Comparison of ENCODE assay signal across 14 cellular contexts in the genomic region with DNA sequence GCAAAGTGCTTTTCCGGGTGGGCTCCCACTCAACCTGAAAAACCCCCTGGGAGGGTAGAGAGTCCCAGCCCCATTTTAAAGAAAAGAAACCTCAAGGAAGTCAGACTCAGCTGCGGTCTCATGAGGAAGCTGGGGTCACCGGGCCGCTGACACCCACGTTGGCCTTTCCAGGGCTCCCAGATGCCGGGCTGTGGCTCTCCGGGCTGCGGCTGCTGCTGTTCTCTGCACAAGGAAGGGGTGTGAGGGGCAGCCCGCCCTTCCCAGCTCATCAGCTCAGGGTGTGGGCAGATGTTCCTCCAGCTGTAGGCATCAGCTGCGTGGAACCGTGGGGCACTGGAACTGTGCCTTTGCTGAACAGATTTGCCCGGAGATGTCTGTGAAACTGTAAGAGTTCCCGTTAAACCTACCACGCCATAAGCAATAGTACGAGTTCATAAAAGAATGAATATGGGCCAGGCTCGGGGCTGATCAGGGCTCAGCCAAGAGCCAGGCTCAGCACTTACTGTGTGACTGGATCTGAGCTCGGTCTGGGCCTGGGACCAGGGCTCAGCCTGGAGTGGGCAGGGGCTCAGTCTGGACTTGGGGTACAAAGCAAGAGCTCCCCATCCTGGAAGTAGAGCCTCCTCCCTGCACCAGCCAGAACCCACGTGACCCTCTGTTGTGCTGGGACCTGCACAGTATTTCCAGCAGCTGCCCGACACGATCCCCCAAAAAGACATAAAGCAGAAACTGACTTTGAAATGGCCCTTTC.
DNase-seq lines count a peak whose midpoint lies in the region; ATAC-seq lines count a peak whose summit lies in the region.
"Had no signal": no experiment of that assay in that cellular context is flagged by ENCODE, and none has a peak within 500 bp of the region (broad histone marks: within the 10 kb centered on the region; RNA-seq: fewer than 3 reads in every experiment).

No MANE protein-coding gene starts in this region.

- H2BK12ac ChIP-seq in neuronal stem cell (ENCODE audit: low read length) = no peak overlapping the region

- H4K8ac ChIP-seq in neuronal stem cell (ENCODE audit: low read depth, low read length) = no peak overlapping the region

- no peak overlapping the region for H2BK15ac ChIP-seq in neuronal stem cell (ENCODE audit: low read length)

- H3K36me3 ChIP-seq in neuronal stem cell (replicated peaks in 1 of 2; ENCODE audit: control insufficient read depth in 2 of 2, insufficient read depth in 2 of 2, low read length in 2 of 2) = no peaks in the 10 kb centered on the region

- H3K4ac ChIP-seq in neuronal stem cell (ENCODE audit: low read length) = no peak overlapping the region

- H2AFZ ChIP-seq in neuronal stem cell (ENCODE audit: low read length) = no peak overlapping the region
- H2AFZ ChIP-seq: GM23248 had no signal

- H3K23ac ChIP-seq in neuronal stem cell (ENCODE audit: low read depth, low read length, poor library complexity) = peak overlapping the region; percentile 61

- DNase-seq in left ventricle myocardium superior (peak; percentile 8), cardiac septum (ENCODE audit: low spot score) (no peak), neuronal stem cell (ENCODE audit: low spot score) (no peak), NOMO-1 treated with DMSO at 0.1 percent for 48 hours (lab: John Stamatoyannopoulos, UW; ENCODE audit: unreplicated experiment) (no peak)
- no peak for DNase-seq in activated naive CD4-positive, alpha-beta T cell treated with Interleukin-2 at 50 U/mL for 16 hours
- DNase-seq: Caco-2; CD4-positive, alpha-beta T cell; GM23248; H7; HFFc6 had no signal

- no peaks in the 10 kb centered on the region for H3K79me1 ChIP-seq in neuronal stem cell (ENCODE audit: low read depth, low read length)

- ATAC-seq in left ventricle myocardium superior (no peak), HG02885 (IDR thresholded peaks at IDR 0.05; ENCODE audit: poor library complexity, unreplicated experiment) (no peak)
- ATAC-seq: HCT116 had no signal

- no peak overlapping the region for H3K14ac ChIP-seq in neuronal stem cell (ENCODE audit: low read length)

- no peak overlapping the region for H3K18ac ChIP-seq in neuronal stem cell (ENCODE audit: low read length)

- H3K27me3 ChIP-seq in neuronal stem cell (ENCODE audit: control insufficient read depth in 3 of 3, insufficient read depth in 3 of 3, low read depth in 1 of 3, low read length in 3 of 3) = peaks cover 0 to 58% (median 0%) of the 10 kb centered on the region in 3 experiments

- no peak overlapping the region for H2BK5ac ChIP-seq in neuronal stem cell (ENCODE audit: low read length)

- peaks cover 0 to 5% of the 10 kb centered on the region in 2 donors for H3K4me1 ChIP-seq in neuronal stem cell (ENCODE audit: control insufficient read depth in 2 of 2, insufficient read depth in 1 of 2, low read depth in 1 of 2, low read length in 2 of 2)
- H3K4me1 ChIP-seq: Caco-2 had no signal

- no CpG with 5 or more reads among the region's 20 CpGs for WGBS in neuronal stem cell (ENCODE audit: extremely low coverage in 2 of 2, insufficient read length in 2 of 2, insufficient replicate concordance in 1 of 2), 2 donors

- H3K9ac ChIP-seq in neuronal stem cell (ENCODE audit: low read depth, low read length, poor library complexity) = no peak overlapping the region
- H3K9ac ChIP-seq: GM23248 had no signal

- no peak overlapping the region for H2AK5ac ChIP-seq in neuronal stem cell (ENCODE audit: low read depth, low read length)

- no peak overlapping the region for H3K4me2 ChIP-seq in neuronal stem cell (ENCODE audit: insufficient read depth, low read length, poor library complexity, severe bottlenecking)

- peak overlapping the region; percentile 75 for H3K27ac ChIP-seq in angular gyrus (ENCODE audit: low read depth, low read length)
- no peak overlapping the region for H3K27ac ChIP-seq in neuronal stem cell (replicated peaks; ENCODE audit: low read length)
- H3K27ac ChIP-seq: C4-2B, GM23248 had no signal

- intact Hi-C loops in left ventricle myocardium superior (cut with micrococcal nuclease) = no loop called here
- intact Hi-C loops in cardiac septum (cut with DNase I) = no loop called here

- no peak overlapping the region for H2BK120ac ChIP-seq in neuronal stem cell (ENCODE audit: low read depth, low read length)

- H4K91ac ChIP-seq in neuronal stem cell (ENCODE audit: low read depth, low read length, poor library complexity) = no peak overlapping the region

- H3K9me3 ChIP-seq in neuronal stem cell (replicated peaks in 1 of 2; ENCODE audit: control insufficient read depth in 2 of 2, insufficient read depth in 1 of 2, low read depth in 1 of 2, low read length in 2 of 2) = peaks cover 0 to 2% of the 10 kb centered on the region in 2 donors
- H3K9me3 ChIP-seq: Caco-2 had no signal

- no peak overlapping the region for H3K4me3 ChIP-seq in neuronal stem cell (ENCODE audit: low read length in 2 of 2)
- H3K4me3 ChIP-seq: GM23248 had no signal
